9 cellular contexts compared by ENCODE assay signal in genomic region chrX:34875204-34875603, GRCh38.
DNase-seq lines count a peak whose midpoint lies in the region; ATAC-seq and TF ChIP-seq lines count a peak whose summit lies in the region.
"Had no signal": no experiment of that assay in that cellular context is flagged by ENCODE, and none has a peak within 500 bp of the region (broad histone marks: within the 10 kb centered on the region; RNA-seq: fewer than 3 reads in every experiment).

No MANE protein-coding gene starts in this region.

- H3K9ac ChIP-seq in smooth muscle cell (ENCODE audit: low read depth) = no peak overlapping the region

- no peak overlapping the region for H3K4me3 ChIP-seq in smooth muscle cell

- peak overlapping the region; percentile 4 for H3K4me2 ChIP-seq in smooth muscle cell

- no peaks in the 10 kb centered on the region for H3K9me3 ChIP-seq in smooth muscle cell (replicated peaks; ENCODE audit: low read depth)

- no peak overlapping the region for H3K27ac ChIP-seq in smooth muscle cell (ENCODE audit: low read depth)

- no peak for ATAC-seq in GM18858 (IDR thresholded peaks at IDR 0.05; ENCODE audit: unreplicated experiment)

- WGBS in smooth muscle cell (ENCODE audit: low lambda C conversion rate) = 23% methylated on average over 1 of the region's 1 CpG

- peaks cover 8% of the 10 kb centered on the region for H3K4me1 ChIP-seq in smooth muscle cell (ENCODE audit: low read depth)

- H3K79me2 ChIP-seq in smooth muscle cell (ENCODE audit: low read depth) = no peaks in the 10 kb centered on the region

- H2AFZ ChIP-seq in smooth muscle cell (ENCODE audit: low read depth) = peak overlapping the region; percentile 24

- H4K20me1 ChIP-seq in smooth muscle cell (ENCODE audit: low read depth) = no peaks in the 10 kb centered on the region

- no peaks in the 10 kb centered on the region for H3K27me3 ChIP-seq in smooth muscle cell (ENCODE audit: low read depth)

- no peaks in the 10 kb centered on the region for H3K36me3 ChIP-seq in smooth muscle cell (ENCODE audit: low read depth)

- no peak for TF ChIP-seq CTCF in smooth muscle cell (IDR thresholded peaks at IDR 0.05; ENCODE audit: borderline replicate concordance, insufficient read depth, poor library complexity, severe bottlenecking)

- peak; percentile 51 for DNase-seq in H4 (ENCODE audit: low spot score)
- peak; percentile 32 for DNase-seq in SHP77 treated with DMSO at 0.1 percent for 48 hours (lab: John Stamatoyannopoulos, UW)
- DNase-seq in fibroblast of the conjunctiva (ENCODE audit: low read depth) = peak; percentile 37
- DNase-seq in smooth muscle cell (lab: John Stamatoyannopoulos, UW; ENCODE audit: unreplicated experiment) = no peak
- no peak for DNase-seq in GF-D8 (lab: John Stamatoyannopoulos, UW)
- no peak for DNase-seq in GM19240 (ENCODE audit: insufficient read length, low spot score)
- DNase-seq: NCI-H187, nephron progenitor cell had no signal

- no peaks in the 10 kb centered on the region for H3F3A ChIP-seq in smooth muscle cell (ENCODE audit: low read depth)

Comparison
In these comparisons a context has a peak if more than half of its experiments do, and no peak if none do; other contexts are left out.
1. DNase-seq: peak in H4 (single experiment), SHP77 treated with DMSO at 0.1 percent for 48 hours (single experiment) and fibroblast of the conjunctiva (single experiment); none in smooth muscle cell (single experiment), GF-D8 (single experiment) and GM19240 (single experiment).